Comparison of ENCODE assay signal across 16 cellular contexts in the genomic region with DNA sequence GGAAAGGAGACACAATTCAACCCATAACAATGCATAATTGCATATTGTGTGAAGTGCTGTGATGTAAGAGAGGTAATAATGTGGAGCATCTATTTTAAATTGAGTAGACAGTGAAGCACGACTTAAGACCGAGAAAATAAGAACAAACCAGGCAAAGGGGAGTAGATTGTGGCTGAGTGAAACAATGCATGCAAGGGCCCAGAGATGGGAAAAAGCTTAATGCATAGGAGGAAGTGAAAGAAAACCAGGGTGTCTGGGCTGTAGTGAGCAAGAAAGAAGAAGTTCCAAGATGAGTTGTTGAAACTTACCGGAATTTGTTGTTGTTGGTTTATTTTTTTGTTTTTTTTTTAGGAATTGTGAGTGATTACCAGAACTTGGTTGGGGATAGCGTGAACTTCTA.
A peak's percentile ranks its signal among the peaks of the same experiment; 100 is the strongest.
DNase-seq lines count a peak whose midpoint lies in the region; ATAC-seq, FAIRE-seq and TF ChIP-seq lines count a peak whose summit lies in the region.
"Had no signal": no experiment of that assay in that cellular context is flagged by ENCODE, and none has a peak within 500 bp of the region (broad histone marks: within the 10 kb centered on the region; RNA-seq: fewer than 3 reads in every experiment).

No MANE protein-coding gene starts in this region.

- H3K9me3 Mint-ChIP-seq in type B pancreatic cell: no peaks in the 10 kb centered on the region
- H3K9me3 Mint-ChIP-seq: activated CD4-positive, alpha-beta T cell treated with anti-CD3 and anti-CD28 coated beads, Interleukin-2, amount 10 ng/mL, durations not matched to agents 24 days and 14 days; activated naive CD4-positive, alpha-beta T cell treated with anti-CD3 and anti-CD28 coated beads for 36 hours; GM23338; nephron had no signal

- TF ChIP-seq EP300 in GM12878 (IDR thresholded peaks at IDR 0.05; ENCODE audit: borderline replicate concordance in 1 of 2, control insufficient read depth in 1 of 2, low read depth in 2 of 2, low read length in 2 of 2): no peak; a peak in 1 of 4 replicates

- H3K27ac Mint-ChIP-seq in type B pancreatic cell: no peak overlapping the region
- H3K27ac Mint-ChIP-seq: activated CD4-positive, alpha-beta T cell treated with anti-CD3 and anti-CD28 coated beads, Interleukin-2, amount 10 ng/mL, durations not matched to agents 24 days and 14 days; activated naive CD4-positive, alpha-beta T cell treated with anti-CD3 and anti-CD28 coated beads for 36 hours; GM23338; nephron had no signal

- SMC1A ChIA-PET in GM12878 (lab: Charles Lee; ENCODE audit: uncharacterized antibody, unreplicated experiment): interaction anchor here (0.6 to 2.7 kb wide), 5 partner anchors 15 to 275 kb away, joined by 3 to 8 read pairs (median 3); no protein-coding TSS in a partner anchor

- H3K4me3 ChIP-seq in GM12878: no peak overlapping the region
- H3K4me3 ChIP-seq: GM23338 had no signal

- peak; percentile 91 for ATAC-seq in GM18519 (IDR thresholded peaks at IDR 0.05; ENCODE audit: low FRiP score, unreplicated experiment)
- peak; percentile 90 for ATAC-seq in GM21529 (IDR thresholded peaks at IDR 0.05; ENCODE audit: unreplicated experiment)
- ATAC-seq in HG03378 (IDR thresholded peaks at IDR 0.05; ENCODE audit: unreplicated experiment): peak; percentile 76
- peak; percentile 81 for ATAC-seq in GM12878
- ATAC-seq: GM23338 had no signal

- DNase-seq in GM12878 (ENCODE audit: low read depth, low spot score) (peak; percentile 5), urothelium cell line (ENCODE audit: low spot score) (no peak), A172 (ENCODE audit: low spot score) (no peak), NCI-H2227 treated with DMSO at 0.1 percent for 48 hours (lab: John Stamatoyannopoulos, UW) (no peak), type B pancreatic cell (ENCODE audit: extremely low spot score, unreplicated experiment) (no peak)
- DNase-seq: activated CD4-positive, alpha-beta T cell treated with anti-CD3 and anti-CD28 coated beads, Interleukin-2, amount 10 ng/mL, durations not matched to agents 24 days and 14 days; activated naive CD4-positive, alpha-beta T cell treated with anti-CD3 and anti-CD28 coated beads for 36 hours; BE2C; cerebellar nuclear complex; NCI-H226 had no signal

- POLR2A ChIA-PET in GM12878 (lab: Charles Lee): no interaction called here

- H3K4me3 Mint-ChIP-seq in type B pancreatic cell: no peak overlapping the region
- H3K4me3 Mint-ChIP-seq: activated CD4-positive, alpha-beta T cell treated with anti-CD3 and anti-CD28 coated beads, Interleukin-2, amount 10 ng/mL, durations not matched to agents 24 days and 14 days; activated naive CD4-positive, alpha-beta T cell treated with anti-CD3 and anti-CD28 coated beads for 36 hours; GM23338; nephron had no signal

- H3K79me2 ChIP-seq in GM12878 (ENCODE audit: control insufficient read depth, insufficient read depth, low read length): no peaks in the 10 kb centered on the region

- no peak overlapping the region for H3K27ac ChIP-seq in GM12878 (ENCODE audit: control insufficient read depth, insufficient read depth)

- RAD21 ChIA-PET in GM12878 (lab: Charles Lee; ENCODE audit: unreplicated experiment): interaction anchor here (0.8 kb wide), 1 partner anchor 17 kb away, joined by 4 read pairs; no protein-coding TSS in a partner anchor

- H3K4me1 Mint-ChIP-seq in type B pancreatic cell (ENCODE audit: unreplicated experiment): no peaks in the 10 kb centered on the region
- H3K4me1 Mint-ChIP-seq: activated CD4-positive, alpha-beta T cell treated with anti-CD3 and anti-CD28 coated beads, Interleukin-2, amount 10 ng/mL, durations not matched to agents 24 days and 14 days; GM23338 had no signal

- H2AFZ ChIP-seq in GM12878 (ENCODE audit: control insufficient read depth, low read depth, low read length): no peak overlapping the region
- H2AFZ ChIP-seq: GM23338 had no signal

- H3K36me3 Mint-ChIP-seq in type B pancreatic cell: no peaks in the 10 kb centered on the region

- BruUV-seq in GM12878 (replicated peaks; lab: Mats Ljungman, UMichigan): no TSS peak

- no peaks in the 10 kb centered on the region for H3K27me3 ChIP-seq in GM12878 (replicated peaks in 1 of 2; ENCODE audit: control insufficient read depth in 2 of 2, insufficient read depth in 2 of 2, low read length in 1 of 2)
- H3K27me3 ChIP-seq: BE2C had no signal

- H3K4me2 ChIP-seq in GM12878 (ENCODE audit: control insufficient read depth, insufficient read depth): no peak overlapping the region
- H3K4me2 ChIP-seq: GM23338 had no signal

- no peak for FAIRE-seq in GM12878 (lab: Jason Lieb, UNC)
- FAIRE-seq in urothelium cell line (lab: Jason Lieb, UNC): no peak
- FAIRE-seq: G401.6 had no signal

- H3K4me1 ChIP-seq in GM12878 (ENCODE audit: control insufficient read depth, insufficient read depth, low read length): no peaks in the 10 kb centered on the region

- H3K9me3 ChIP-seq in GM12878 (replicated peaks; ENCODE audit: control insufficient read depth, insufficient read depth, low read length): no peaks in the 10 kb centered on the region
- H3K9me3 ChIP-seq: BE2C had no signal

- 4% methylated on average over 4 of the region's 4 CpGs for WGBS in GM12878 (ENCODE audit: insufficient coverage, insufficient replicate concordance, low lambda C conversion rate, missing lambda C conversion rate)

- TF ChIP-seq POLR2A in GM12878 (IDR thresholded peaks at IDR 0.05; ENCODE audit: low read depth, low read length): no peak

- H4K20me1 ChIP-seq in GM12878 (ENCODE audit: control insufficient read depth, insufficient read depth): no peaks in the 10 kb centered on the region

- no peak overlapping the region for H3K9ac ChIP-seq in GM12878 (ENCODE audit: control insufficient read depth, insufficient read depth, low read length)

- TF ChIP-seq CTCF in GM12878 (IDR thresholded peaks at IDR 0.05 in 2 of 3, conservative IDR thresholded peaks at IDR 0.05 in 1 of 3; ENCODE audit: control insufficient read depth in 2 of 3, extremely low read depth in 1 of 3, insufficient read depth in 1 of 3, low read depth in 3 of 3, low read length in 3 of 3) (no peak), type B pancreatic cell (conservative IDR thresholded peaks at IDR 0.05) (no peak)

- CTCF ChIA-PET in GM12878 (lab: Yijun Ruan, JAX): interaction anchor here (1.5 to 2.1 kb wide), 2 partner anchors 15 to 17 kb away, joined by 3 to 5 read pairs; no protein-coding TSS in a partner anchor

- intact Hi-C loops in GM12878 (cut with micrococcal nuclease; ENCODE audit: unreplicated experiment): loop anchor here (10.0 kb wide), 1 partner anchor 211 kb away; no protein-coding TSS in a partner anchor

- no peaks in the 10 kb centered on the region for H3K36me3 ChIP-seq in GM12878 (ENCODE audit: control insufficient read depth in 2 of 2, insufficient read depth in 2 of 2, low read length in 1 of 2)
- H3K36me3 ChIP-seq: BE2C had no signal

- no peak for TF ChIP-seq RAD21 in GM12878 (IDR thresholded peaks at IDR 0.05; ENCODE audit: insufficient read depth, low read depth, low read length)

- H3K27me3 Mint-ChIP-seq in type B pancreatic cell: no peaks in the 10 kb centered on the region
- H3K27me3 Mint-ChIP-seq: activated CD4-positive, alpha-beta T cell treated with anti-CD3 and anti-CD28 coated beads, Interleukin-2, amount 10 ng/mL, durations not matched to agents 24 days and 14 days had no signal

- in situ Hi-C loops in GM12878 (cut with MboI): no loop called here

TF ChIP-seq in GM12878, 131 proteins besides CTCF, POLR2A, EP300 and RAD21:
- TF ChIP-seq MTA2 (IDR thresholded peaks at IDR 0.05; ENCODE audit: low read depth) (0 out of 2 replicates have a peak, but pooled peaks have one; percentile 23), BMI1 (IDR thresholded peaks at IDR 0.05; ENCODE audit: borderline replicate concordance) (0 out of 2 replicates have a peak, but pooled peaks have one; percentile 13), RUNX3 (IDR thresholded peaks at IDR 0.05; ENCODE audit: low read length) (peak; percentile 16; the same call in 1 of the 2 replicates), ZNF217 (IDR thresholded peaks at IDR 0.05) (peak; percentile 88), NR2F1 (conservative IDR thresholded peaks at IDR 0.05) (0 out of 2 replicates have a peak, but pooled peaks have one; percentile 28), NBN (IDR thresholded peaks at IDR 0.05) (peak; percentile 35; the same call in 1 of the 2 replicates), ZNF24 (IDR thresholded peaks at IDR 0.05) (peak; percentile 52; the same call in 1 of the 2 replicates), IKZF2 (IDR thresholded peaks at IDR 0.05) (peak; percentile 54 to 70; a peak in 3 of 4 replicates), SMARCA5 (IDR thresholded peaks at IDR 0.05) (no peak), SPI1 (IDR thresholded peaks at IDR 0.05; ENCODE audit: borderline replicate concordance, insufficient read depth, low read depth, low read length) (peak; percentile 80; the same call in 1 of the 2 replicates), SIN3A (IDR thresholded peaks at IDR 0.05; ENCODE audit: low read depth, low read length) (no peak), IKZF1 (conservative IDR thresholded peaks at IDR 0.05) (peak; percentile 35; the same call in 1 of the 2 replicates), MEF2A (IDR thresholded peaks at IDR 0.05; ENCODE audit: insufficient read depth, low read depth, low read length) (no peak)
TF ChIP-seq in GM12878: peak in this region for 10.
